9 cellular contexts compared by ENCODE assay signal in the genomic region with DNA sequence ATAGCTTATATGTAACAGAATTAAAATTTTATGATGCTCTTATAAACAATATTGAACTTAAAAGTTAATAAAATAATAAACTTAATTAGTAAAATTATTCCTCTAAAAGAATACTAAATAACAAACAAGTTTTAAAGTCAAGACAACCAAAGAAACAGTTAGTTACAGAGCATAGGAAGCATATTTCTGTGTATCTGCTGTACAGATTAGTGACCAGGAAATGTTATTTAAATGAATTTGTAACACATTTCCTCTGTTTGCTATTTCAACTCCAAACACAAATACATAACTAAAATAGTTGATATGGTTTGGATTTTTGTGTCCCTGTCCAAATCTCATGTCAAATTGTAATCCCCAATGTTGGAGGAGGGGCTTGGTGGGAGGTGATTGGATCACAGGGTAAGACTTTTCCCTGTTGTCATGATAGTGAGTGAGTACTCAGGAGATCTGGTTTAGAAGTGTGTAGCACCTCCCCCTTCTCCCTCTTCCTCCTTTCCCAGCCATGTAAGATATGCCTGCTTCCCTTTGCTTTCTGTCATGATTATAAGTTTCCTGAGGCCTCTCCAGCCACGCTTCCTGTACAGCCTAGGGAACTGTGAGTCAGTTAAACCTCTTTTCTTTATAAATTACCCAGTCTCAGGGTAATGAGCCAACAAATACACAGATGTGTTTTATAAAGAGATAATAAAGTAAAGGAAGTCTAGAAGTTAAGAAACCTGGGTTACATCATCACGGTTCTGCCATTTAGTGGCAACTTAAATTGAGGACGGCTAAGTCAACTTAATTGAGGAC. TPM values are rescaled to one million over a fixed set of nuclear protein-coding genes. Genes with fewer than 3 reads are reported as not detected.
DNase-seq lines count a peak whose midpoint lies in the region; ATAC-seq, FAIRE-seq and TF ChIP-seq lines count a peak whose summit lies in the region.
"Had no signal": no experiment of that assay in that cellular context is flagged by ENCODE, and none has a peak within 500 bp of the region (broad histone marks: within the 10 kb centered on the region; RNA-seq: fewer than 3 reads in every experiment).

No MANE protein-coding gene starts in this region.

- peaks cover 36% of the 10 kb centered on the region for H3K4me1 Mint-ChIP-seq in neural crest cell

- no peaks in the 10 kb centered on the region for H3K36me3 Mint-ChIP-seq in neural crest cell (ENCODE audit: low read depth)

- no peak for TF ChIP-seq CTCF in neural crest cell (conservative IDR thresholded peaks at IDR 0.05)

- no peak overlapping the region for H3K4me3 Mint-ChIP-seq in neural crest cell

- no peak for ATAC-seq in GM19452 (IDR thresholded peaks at IDR 0.05; ENCODE audit: unreplicated experiment)
- ATAC-seq in GM21723 (IDR thresholded peaks at IDR 0.05; ENCODE audit: unreplicated experiment), result no peak

- peak overlapping the region; percentile 17 for H3K27ac Mint-ChIP-seq in neural crest cell (ENCODE audit: unreplicated experiment)

- FAIRE-seq in G401.6 (lab: Jason Lieb, UNC), result peak; percentile 81

- DNase-seq in NOMO-1 (lab: John Stamatoyannopoulos, UW; ENCODE audit: unreplicated experiment in 2 of 2), result peak; percentile 50 to 85
- DNase-seq in fibroblast of gingiva (ENCODE audit: low read depth), result peak; percentile 58
- DNase-seq in neural crest cell (ENCODE audit: low read depth, low spot score), result no peak
- no peak for DNase-seq in activated CD4-positive, alpha-beta T cell treated with anti-CD3 and anti-CD28 coated beads, Interleukin-2, amount 50 U/mL, for 4 hours
- DNase-seq in NCI-H2196 treated with DMSO at 0.1 percent for 48 hours (lab: John Stamatoyannopoulos, UW; ENCODE audit: unreplicated experiment), result no peak
- DNase-seq: SHP77 had no signal

- no peaks in the 10 kb centered on the region for H3K27me3 Mint-ChIP-seq in neural crest cell (ENCODE audit: low read depth)

- no peaks in the 10 kb centered on the region for H3K9me3 Mint-ChIP-seq in neural crest cell

RNA-seq across cellular contexts. Expression of gene ROCK2, which starts 51.8 kb away (rescaled TPM):
- total RNA-seq in neural crest cell, result 47.2 and 53.7 TPM in 2 replicates

Comparison
In these comparisons a context has a peak if more than half of its experiments do, and no peak if none do; other contexts are left out.
1. DNase-seq: peak in NOMO-1 (2 of 2) and fibroblast of gingiva (single experiment); none in neural crest cell (single experiment), activated CD4-positive, alpha-beta T cell treated with anti-CD3 and anti-CD28 coated beads, Interleukin-2, amount 50 U/mL, for 4 hours (0 of 2) and NCI-H2196 treated with DMSO at 0.1 percent for 48 hours (single experiment).